14 cellular contexts compared by ENCODE assay signal in the genomic region with DNA sequence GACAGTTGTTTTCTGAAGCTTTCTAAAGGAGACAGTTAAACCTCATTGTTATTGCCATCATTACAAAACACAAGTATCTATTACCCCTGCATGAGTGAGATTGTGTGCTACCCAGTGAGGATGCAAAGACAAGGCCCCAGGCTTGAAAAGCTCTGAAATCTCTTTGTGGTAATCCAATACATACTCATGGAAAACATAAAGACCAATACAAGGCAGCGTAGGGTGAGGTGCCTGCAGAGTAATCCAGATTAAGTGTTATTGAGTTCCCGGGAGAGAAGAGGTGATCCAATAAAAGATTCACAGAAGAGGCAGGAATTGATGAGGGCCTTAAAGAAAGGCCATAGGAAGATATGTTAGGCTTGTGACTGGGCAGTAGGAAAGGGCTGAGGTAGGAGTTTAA.
DNase-seq lines count a peak whose midpoint lies in the region; ATAC-seq and TF ChIP-seq lines count a peak whose summit lies in the region.
"Had no signal": no experiment of that assay in that cellular context is flagged by ENCODE, and none has a peak within 500 bp of the region (broad histone marks: within the 10 kb centered on the region; RNA-seq: fewer than 3 reads in every experiment).

No MANE protein-coding gene starts in this region.

- H3K27ac Mint-ChIP-seq in H9, result 0 out of 7 replicates have a peak overlapping the region, but pooled peaks of 1 of the 3 experiments have one; percentile 1

- TF ChIP-seq POLR2A in GM18505 (IDR thresholded peaks at IDR 0.05; ENCODE audit: borderline replicate concordance, extremely low read depth, insufficient read depth, insufficient read length), result peak; percentile 6
- TF ChIP-seq POLR2A in sigmoid colon (IDR thresholded peaks at IDR 0.05), result no peak

- intact Hi-C loops in colonic mucosa (cut with DNase I) (loop anchor here (10.0 kb wide), 1 partner anchor 152 kb away; a partner anchor contains a TSS), sigmoid colon (cut with DNase I) (loop anchor here (5.0 to 10.0 kb wide), 2 partner anchors 212 to 1449 kb away; no protein-coding TSS in a partner anchor)

- TF ChIP-seq CTCF in colonic mucosa (IDR thresholded peaks at IDR 0.05), result no peak
- no peak for TF ChIP-seq CTCF in sigmoid colon (IDR thresholded peaks at IDR 0.05)
- TF ChIP-seq CTCF in H9 (conservative IDR thresholded peaks at IDR 0.05), result no peak

- no peak overlapping the region for H4K91ac ChIP-seq in H9 (ENCODE audit: insufficient read length, low read depth, low read length)

- no peak overlapping the region for H3K4me2 ChIP-seq in H9 (ENCODE audit: insufficient read depth, insufficient read length, low read length)

- no peaks in the 10 kb centered on the region for H3K23me2 ChIP-seq in H9 (ENCODE audit: insufficient read length, low read depth, low read length, poor library complexity, severe bottlenecking)

- H4K8ac ChIP-seq in H9 (replicated peaks; ENCODE audit: insufficient read length, low read depth, low read length), result no peak overlapping the region

- H3K4me3 Mint-ChIP-seq in H9, result no peak overlapping the region

- H2AK5ac ChIP-seq in H9 (ENCODE audit: insufficient read length, low read length), result no peak overlapping the region

- no peak overlapping the region for H2BK120ac ChIP-seq in H9 (ENCODE audit: low read depth, low read length, poor library complexity, severe bottlenecking)

- TF ChIP-seq EP300 in sigmoid colon (IDR thresholded peaks at IDR 0.05), result no peak

- H3K56ac ChIP-seq in H9 (ENCODE audit: insufficient read length, low read depth, low read length), result no peak overlapping the region

- no peaks in the 10 kb centered on the region for H3K79me2 ChIP-seq in H9 (ENCODE audit: insufficient read depth, low read length)

- no peaks in the 10 kb centered on the region for H3K36me3 Mint-ChIP-seq in H9 (ENCODE audit: insufficient read depth in 1 of 3, low read depth in 3 of 3)

- no peak overlapping the region for H3K18ac ChIP-seq in H9 (ENCODE audit: insufficient read length, low read depth, low read length)

- H3K23ac ChIP-seq in H9 (ENCODE audit: insufficient read length, low read depth, low read length), result no peak overlapping the region

- H3K9me3 ChIP-seq in colonic mucosa (no peaks in the 10 kb centered on the region), sigmoid colon (no peaks in the 10 kb centered on the region), H9 (ENCODE audit: control insufficient read depth, low read depth, low read length) (no peaks in the 10 kb centered on the region)
- H3K9me3 ChIP-seq: body of pancreas, left lung had no signal

- WGBS in sigmoid colon, 2 donors, result 88 to 94% methylated on average over 2 of the region's 2 CpGs
- WGBS in H9 (ENCODE audit: extremely low coverage, insufficient read length, low lambda C conversion rate), result no CpG with 5 or more reads among the region's 2 CpGs

- H3K27ac ChIP-seq in colonic mucosa (peak overlapping the region; percentile 31), sigmoid colon (peak overlapping the region; percentile 55 to 70 (median 58)), H9 (ENCODE audit: insufficient read length, low read depth, low read length) (no peak overlapping the region)

- H3K9ac ChIP-seq in colonic mucosa (ENCODE audit: low read depth in 2 of 2, low read length in 2 of 2) (no peak overlapping the region), H9 (ENCODE audit: extremely low read depth, insufficient read length, low read length) (no peak overlapping the region)

- no peaks in the 10 kb centered on the region; the same call in 1 of the 2 replicates for H3K27me3 Mint-ChIP-seq in H9 (ENCODE audit: low read depth)

- H2BK12ac ChIP-seq in H9 (ENCODE audit: insufficient read length, low read depth, low read length), result no peak overlapping the region

- no peaks in the 10 kb centered on the region for H4K20me1 ChIP-seq in H9 (ENCODE audit: control insufficient read depth, insufficient read depth, insufficient read length)

- no peaks in the 10 kb centered on the region for H3K4me1 ChIP-seq in colonic mucosa
- H3K4me1 ChIP-seq in sigmoid colon, result peaks cover 0 to 33% (median 19%) of the 10 kb centered on the region in 4 donors
- H3K4me1 ChIP-seq in H9 (ENCODE audit: insufficient read depth, low read length), result no peaks in the 10 kb centered on the region; the same call in 1 of the 2 replicates
- H3K4me1 ChIP-seq: body of pancreas had no signal

- H3T11ph ChIP-seq in H9 (ENCODE audit: low read length), result no peak overlapping the region

- DNase-seq in NCI-H2227 treated with DMSO at 0.1 percent for 48 hours (lab: John Stamatoyannopoulos, UW) (peak; percentile 36), colonic mucosa (no peak), sigmoid colon (no peak), NCI-H1417 treated with DMSO at 0.1 percent for 48 hours (lab: John Stamatoyannopoulos, UW) (no peak), NCI-H187 treated with DMSO at 0.1 percent for 48 hours (lab: John Stamatoyannopoulos, UW) (no peak), H9 (no peak)
- DNase-seq: activated CD4-positive, alpha-beta T cell treated with anti-CD3 and anti-CD28 coated beads, Interleukin-2, amount 50 U/mL, for 4 hours; HFFc6; PC-3; T-helper 1 cell had no signal

- no peak overlapping the region for H4K5ac ChIP-seq in H9 (ENCODE audit: insufficient read length, low read depth, low read length)

- no peaks in the 10 kb centered on the region for H3K27me3 ChIP-seq in colonic mucosa
- no peaks in the 10 kb centered on the region for H3K27me3 ChIP-seq in sigmoid colon
- no peaks in the 10 kb centered on the region for H3K27me3 ChIP-seq in H9 (ENCODE audit: insufficient read depth, low read length)
- H3K27me3 ChIP-seq: body of pancreas, left lung had no signal

- no peak overlapping the region for H2BK5ac ChIP-seq in H9 (ENCODE audit: insufficient read length, low read length)

- H3K36me3 ChIP-seq in colonic mucosa, result no peaks in the 10 kb centered on the region
- H3K36me3 ChIP-seq in sigmoid colon, result peaks cover 0 to 25% (median 2%) of the 10 kb centered on the region in 4 donors
- H3K36me3 ChIP-seq: left lung had no signal

- H2BK20ac ChIP-seq in H9 (ENCODE audit: low read depth, low read length, poor library complexity, severe bottlenecking), result no peak overlapping the region

- no peak overlapping the region for H3K4ac ChIP-seq in H9 (ENCODE audit: low read depth, low read length)

- H3K9me3 Mint-ChIP-seq in H9, result no peaks in the 10 kb centered on the region
- H3K9me3 Mint-ChIP-seq: HFFc6 had no signal

- H2BK15ac ChIP-seq in H9 (ENCODE audit: low read depth, low read length), result no peak overlapping the region

- H2AFZ ChIP-seq in H9 (ENCODE audit: low read length), result no peak overlapping the region

- peaks cover 12 to 14% of the 10 kb centered on the region in 2 experiments for H3K4me1 Mint-ChIP-seq in H9

- H3K4me3 ChIP-seq in colonic mucosa (no peak overlapping the region), sigmoid colon (no peak overlapping the region)
- H3K4me3 ChIP-seq: body of pancreas, left lung had no signal

- no peak for ATAC-seq in GM18505 (IDR thresholded peaks at IDR 0.05; ENCODE audit: unreplicated experiment)
- ATAC-seq in HG03135 (IDR thresholded peaks at IDR 0.05; ENCODE audit: unreplicated experiment), result no peak
- ATAC-seq: PC-3 had no signal

- H3K14ac ChIP-seq in H9 (ENCODE audit: insufficient read depth, low read length), result no peak overlapping the region

- H3K79me1 ChIP-seq in H9 (ENCODE audit: insufficient read depth, low read depth, low read length, poor library complexity, severe bottlenecking), result no peaks in the 10 kb centered on the region
